In the genomic region with DNA sequence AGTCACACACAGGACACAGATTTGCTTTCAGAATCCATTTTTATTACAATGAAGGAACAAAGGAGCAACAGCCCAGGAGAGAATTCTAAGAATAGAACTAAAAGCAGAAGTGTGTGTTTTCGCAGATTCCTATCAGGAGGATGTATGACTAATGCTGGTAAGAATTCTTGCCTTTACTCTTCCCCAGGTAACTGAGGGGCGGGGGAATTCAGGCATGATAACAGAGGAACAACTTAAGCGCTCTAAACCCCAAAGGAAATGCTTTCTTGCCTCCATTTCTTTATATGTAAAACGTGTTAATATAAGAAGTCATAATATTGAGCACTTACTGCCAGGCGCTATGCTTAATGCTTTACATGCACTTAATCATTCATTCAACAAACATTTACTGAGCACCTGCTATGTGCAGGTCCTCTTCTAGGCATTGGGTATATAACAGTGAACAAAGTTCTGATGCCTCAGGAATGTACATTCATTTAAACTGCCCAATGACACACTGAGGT, we compare ENCODE assay signal across 1 cellular context.
A peak's percentile ranks its signal among the peaks of the same experiment; 100 is the strongest.
TF ChIP-seq lines count a peak whose summit lies in the region.

No MANE protein-coding gene starts in this region.

TF ChIP-seq in H1, 55 proteins besides CTCF, POLR2A, EP300 and RAD21:
- TF ChIP-seq JUND (IDR thresholded peaks at IDR 0.05; ENCODE audit: low read length): 0 out of 2 replicates have a peak, but pooled peaks have one; percentile 65
- TF ChIP-seq TCF12 (IDR thresholded peaks at IDR 0.05; ENCODE audit: low read depth, low read length): no peak
- TF ChIP-seq TEAD4 (IDR thresholded peaks at IDR 0.05; ENCODE audit: low read depth, low read length): no peak
TF ChIP-seq in H1: peak in this region for 1.
